20 cellular contexts compared by ENCODE assay signal in the genomic region with DNA sequence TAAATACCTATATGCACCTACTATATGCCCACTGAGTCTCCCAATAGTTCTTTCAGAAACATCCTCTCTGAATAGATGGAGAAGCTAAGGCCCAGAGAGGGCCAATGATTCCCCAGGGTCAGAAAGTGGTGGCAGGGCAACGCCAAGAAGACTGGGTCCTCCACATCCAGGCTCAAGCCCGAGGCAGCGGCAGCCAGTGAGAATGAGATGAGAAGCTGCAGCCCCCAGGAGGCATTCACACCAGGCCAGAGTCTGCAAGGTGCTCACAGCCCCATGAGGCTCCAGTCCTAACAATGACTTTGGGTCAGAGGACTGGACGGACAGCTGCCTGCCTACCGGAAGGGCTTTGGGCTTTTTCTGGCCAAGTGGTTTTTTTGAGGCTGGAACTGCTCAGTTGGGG. TPM values are rescaled to one million over a fixed set of nuclear protein-coding genes. Genes with fewer than 3 reads are reported as not detected.
"Had no signal": no experiment of that assay in that cellular context is flagged by ENCODE, and none has a peak within 500 bp of the region (broad histone marks: within the 10 kb centered on the region; RNA-seq: fewer than 3 reads in every experiment).

No MANE protein-coding gene starts in this region.

- H3K27me3 Mint-ChIP-seq: activated CD4-positive, alpha-beta T cell treated with anti-CD3 and anti-CD28 coated beads, Interleukin-2, amount 10 ng/mL, durations not matched to agents 24 days and 14 days; activated naive CD8-positive, alpha-beta T cell treated with anti-CD3 and anti-CD28 coated beads, Interleukin-2, amount 10 ng/mL, durations not matched to agents 7 days and 5 days; dendritic cell treated with granulocyte-macrophage colony-stimulating factor and Interleukin-4, amounts not matched to agents 40 ng/mL and 50 ng/mL, for 4 days; naive B cell; progenitor cell of endocrine pancreas; stimulated activated naive CD8-positive, alpha-beta T cell treated with anti-CD3 and anti-CD28 coated beads, Interleukin-15, amount 100 ng/mL, for 72 hours had no signal

- H3K27me3 ChIP-seq: brain microvascular endothelial cell, SJCRH30 had no signal

- H3K27ac Mint-ChIP-seq: dendritic cell treated with granulocyte-macrophage colony-stimulating factor and Interleukin-4, amounts not matched to agents 40 ng/mL and 50 ng/mL, for 4 days; progenitor cell of endocrine pancreas; stimulated activated naive CD8-positive, alpha-beta T cell treated with anti-CD3 and anti-CD28 coated beads, Interleukin-15, amount 100 ng/mL, for 72 hours had no signal

- H3K9me3 Mint-ChIP-seq: activated CD4-positive, alpha-beta T cell treated with anti-CD3 and anti-CD28 coated beads, Interleukin-2, amount 10 ng/mL, durations not matched to agents 24 days and 14 days; activated naive CD8-positive, alpha-beta T cell treated with anti-CD3 and anti-CD28 coated beads, Interleukin-2, amount 10 ng/mL, durations not matched to agents 7 days and 5 days; dendritic cell treated with granulocyte-macrophage colony-stimulating factor and Interleukin-4, amounts not matched to agents 40 ng/mL and 50 ng/mL, for 4 days; naive B cell; stimulated activated naive CD8-positive, alpha-beta T cell treated with anti-CD3 and anti-CD28 coated beads, Interleukin-15, amount 100 ng/mL, for 72 hours had no signal

- DNase-seq: activated CD4-positive, alpha-beta T cell treated with anti-CD3 and anti-CD28 coated beads, Interleukin-2, amount 10 ng/mL, durations not matched to agents 24 days and 14 days; activated CD4-positive, CD25-positive, alpha-beta regulatory T cell; activated gamma-delta T cell treated with Interleukin-2 at 50 U/mL for 16 hours; activated naive CD8-positive, alpha-beta T cell treated with anti-CD3 and anti-CD28 coated beads, Interleukin-2, amount 10 ng/mL, durations not matched to agents 7 days and 5 days; activated T-cell treated with anti-CD3 and anti-CD28 coated beads, Interleukin-2, amount 50 U/mL, for 1 hour; brain microvascular endothelial cell; cerebellar nuclear complex; effector memory CD4-positive, alpha-beta T cell; foreskin melanocyte; naive B cell; occipital lobe; right cardiac atrium; SJCRH30; small intestine; stimulated activated naive CD8-positive, alpha-beta T cell treated with anti-CD3 and anti-CD28 coated beads, Interleukin-15, amount 100 ng/mL, for 72 hours had no signal

- H3K4me3 ChIP-seq: SJCRH30 had no signal

- H3K4me3 Mint-ChIP-seq: activated CD4-positive, alpha-beta T cell treated with anti-CD3 and anti-CD28 coated beads, Interleukin-2, amount 10 ng/mL, durations not matched to agents 24 days and 14 days; activated naive CD8-positive, alpha-beta T cell treated with anti-CD3 and anti-CD28 coated beads, Interleukin-2, amount 10 ng/mL, durations not matched to agents 7 days and 5 days; dendritic cell treated with granulocyte-macrophage colony-stimulating factor and Interleukin-4, amounts not matched to agents 40 ng/mL and 50 ng/mL, for 4 days; stimulated activated naive CD8-positive, alpha-beta T cell treated with anti-CD3 and anti-CD28 coated beads, Interleukin-15, amount 100 ng/mL, for 72 hours had no signal

- H3K9me3 ChIP-seq: SJCRH30 had no signal

- H3K27ac ChIP-seq: brain microvascular endothelial cell, SJCRH30 had no signal

- ATAC-seq: right cardiac atrium; stimulated activated naive CD8-positive, alpha-beta T cell treated with anti-CD3 and anti-CD28 coated beads, Interleukin-15, amount 100 ng/mL, for 72 hours had no signal

RNA-seq across cellular contexts. Expression of gene ANKRD53, which starts 12.7 kb away (rescaled TPM):
- total RNA-seq: activated CD4-positive, alpha-beta T cell treated with anti-CD3 and anti-CD28 coated beads, Interleukin-2, amount 10 ng/mL, durations not matched to agents 24 days and 14 days; T-helper 2 cell treated with Interferon-gamma antibody and Interleukin-4, amounts not matched to agents 100 ng/mL and 5 ng/mL, for 36 hours had no signal

RNA-seq across cellular contexts. Expression of gene ATP6V1B1, which starts 55.4 kb away (rescaled TPM):
- total RNA-seq: activated CD4-positive, alpha-beta T cell treated with anti-CD3 and anti-CD28 coated beads, Interleukin-2, amount 10 ng/mL, durations not matched to agents 24 days and 14 days; activated naive CD8-positive, alpha-beta T cell treated with anti-CD3 and anti-CD28 coated beads, Interleukin-2, amount 10 ng/mL, durations not matched to agents 7 days and 5 days; lung microvascular endothelial cell; occipital lobe; progenitor cell of endocrine pancreas; T-helper 2 cell treated with Interferon-gamma antibody and Interleukin-4, amounts not matched to agents 100 ng/mL and 5 ng/mL, for 36 hours; temporal lobe had no signal
